Comparison of ENCODE assay signal across 8 cellular contexts in genomic region chr3:120198305-120198878, GRCh38.
DNase-seq lines count a peak whose midpoint lies in the region; ATAC-seq and TF ChIP-seq lines count a peak whose summit lies in the region.

No MANE protein-coding gene starts in this region.

- TF ChIP-seq CTCF in NB4 (IDR thresholded peaks at IDR 0.05; ENCODE audit: low read depth, low read length) (no peak), mammary epithelial cell (conservative IDR thresholded peaks at IDR 0.05 in 1 of 2, IDR thresholded peaks at IDR 0.05 in 1 of 2; ENCODE audit: extremely low read depth in 1 of 2, insufficient read depth in 1 of 2, low read depth in 1 of 2, low read length in 2 of 2) (peak; percentile 40 to 58), osteoblast (IDR thresholded peaks at IDR 0.05; ENCODE audit: extremely low read depth, low read depth, low read length) (peak; percentile 41)

- H3K4me3 ChIP-seq in NB4 (ENCODE audit: low read depth, low read length), result no peak overlapping the region
- no peak overlapping the region for H3K4me3 ChIP-seq in mammary epithelial cell (replicated peaks in 1 of 3; ENCODE audit: insufficient read depth in 1 of 3, low read depth in 2 of 3, low read length in 3 of 3)
- H3K4me3 ChIP-seq in osteoblast (ENCODE audit: insufficient read depth, low read length), result no peak overlapping the region

- H3K4me2 ChIP-seq in mammary epithelial cell (ENCODE audit: insufficient read depth, low read depth, low read length) (no peak overlapping the region), osteoblast (ENCODE audit: insufficient read depth, low read length) (no peak overlapping the region)

- H3K4me1 ChIP-seq in mammary epithelial cell (ENCODE audit: insufficient read depth, low read length), result peaks cover 8% of the 10 kb centered on the region
- H3K4me1 ChIP-seq in osteoblast (ENCODE audit: insufficient read depth, low read length), result peaks cover 6% of the 10 kb centered on the region

- H3K27ac ChIP-seq in mammary epithelial cell (ENCODE audit: insufficient read depth, low read depth, low read length), result no peak overlapping the region
- H3K27ac ChIP-seq in osteoblast (ENCODE audit: low read depth, low read length), result no peak overlapping the region

- DNase-seq in NCI-H2107 treated with DMSO at 0.1 percent for 48 hours (lab: John Stamatoyannopoulos, UW; ENCODE audit: unreplicated experiment) (peak; percentile 34), NCI-H2107 (lab: John Stamatoyannopoulos, UW) (no peak), NB4 (ENCODE audit: low read depth) (peak; percentile 41), mammary epithelial cell (peak; percentile 67), osteoblast (ENCODE audit: insufficient read length, low spot score, missing footprints) (peak; percentile 53)
- no peak for DNase-seq in activated CD4-positive, CD25-positive, alpha-beta regulatory T cell (lab: John Stamatoyannopoulos, UW)
- DNase-seq in effector CD4-positive, alpha-beta T cell, result no peak

- no peaks in the 10 kb centered on the region for H3K9me3 ChIP-seq in mammary epithelial cell (replicated peaks; ENCODE audit: insufficient read depth, low read length)
- H3K9me3 ChIP-seq in osteoblast (ENCODE audit: low read depth, low read length), result no peaks in the 10 kb centered on the region

- H2AFZ ChIP-seq in mammary epithelial cell (ENCODE audit: low read depth, low read length), result no peak overlapping the region
- peak overlapping the region; percentile 19 for H2AFZ ChIP-seq in osteoblast (ENCODE audit: low read length)

- no peaks in the 10 kb centered on the region for H3K27me3 ChIP-seq in mammary epithelial cell (ENCODE audit: insufficient read depth, low read length)
- no peaks in the 10 kb centered on the region for H3K27me3 ChIP-seq in osteoblast (ENCODE audit: insufficient read depth, low read length)

- no peak overlapping the region for H3K9ac ChIP-seq in mammary epithelial cell (ENCODE audit: insufficient read depth, low read length)

- dilution Hi-C loops in mammary epithelial cell (cut with HindIII; ENCODE audit: low sequenced_read_pairs), result no loop called here

- no peaks in the 10 kb centered on the region for H4K20me1 ChIP-seq in mammary epithelial cell (ENCODE audit: insufficient read depth, low read length)
- H4K20me1 ChIP-seq in osteoblast (ENCODE audit: insufficient read depth, low read length), result no peaks in the 10 kb centered on the region

- H3K36me3 ChIP-seq in mammary epithelial cell (ENCODE audit: insufficient read depth, low read length), result no peaks in the 10 kb centered on the region
- no peaks in the 10 kb centered on the region for H3K36me3 ChIP-seq in osteoblast (ENCODE audit: insufficient read depth, low read length)

- TF ChIP-seq POLR2A in NB4 (IDR thresholded peaks at IDR 0.05; ENCODE audit: extremely low read depth, insufficient read length), result no peak

- in situ Hi-C loops in mammary epithelial cell (cut with MboI; ENCODE audit: low sequenced_read_pairs in 2 of 2), result loop anchor here in 1 of 2 donors (10.0 kb wide), 1 partner anchor 304 kb away; no protein-coding TSS in a partner anchor

- CTCF ChIA-PET in mammary epithelial cell (lab: Charles Lee; ENCODE audit: low non-redundant PET), result no interaction called here

- ATAC-seq in GM21526 (IDR thresholded peaks at IDR 0.05; ENCODE audit: low FRiP score, unreplicated experiment), result no peak

- H3K79me2 ChIP-seq in mammary epithelial cell (ENCODE audit: insufficient read depth, low read length) (no peaks in the 10 kb centered on the region), osteoblast (ENCODE audit: insufficient read depth, low read length) (no peaks in the 10 kb centered on the region)

- intact Hi-C loops in mammary epithelial cell (cut with micrococcal nuclease), result loop anchor here (1.0 to 10.0 kb wide), 4 partner anchors 105 to 494 kb away; partner anchors contain the start of gene CFAP91

- 63% methylated on average over 3 of the region's 3 CpGs for WGBS in mammary epithelial cell (ENCODE audit: low coverage, missing lambda C conversion rate)

- no TSS peak for BruUV-seq in mammary epithelial cell (replicated peaks; lab: Mats Ljungman, UMichigan)

Comparison
In these comparisons a context has a peak if more than half of its experiments do, and no peak if none do; other contexts are left out.
1. DNase-seq: peak in NCI-H2107 treated with DMSO at 0.1 percent for 48 hours (single experiment), NB4 (single experiment), mammary epithelial cell (single experiment) and osteoblast (single experiment); none in NCI-H2107 (single experiment), activated CD4-positive, CD25-positive, alpha-beta regulatory T cell (0 of 4) and effector CD4-positive, alpha-beta T cell (single experiment).